8 cellular contexts compared by ENCODE assay signal in genomic region chr2:176129013-176129796, GRCh38. TPM values are rescaled to one million over a fixed set of nuclear protein-coding genes. Genes with fewer than 3 reads are reported as not detected.
DNase-seq lines count a peak whose midpoint lies in the region; ATAC-seq and TF ChIP-seq lines count a peak whose summit lies in the region.

Gene HOXD8, plus strand, starts transcription at chr2:176129705. Its CDS starts 662 bp downstream, at chr2:176130367.

- H3K4me2 ChIP-seq in neuronal stem cell (ENCODE audit: insufficient read depth, low read length, poor library complexity, severe bottlenecking): peak within 1 kb of the TSS; percentile 67

- ATAC-seq in Right ventricle myocardium superior (ENCODE audit: poor library complexity): peak; percentile 38
- ATAC-seq in GM21576 (IDR thresholded peaks at IDR 0.05; ENCODE audit: unreplicated experiment): no peak

- DNase-seq in Right ventricle myocardium superior (no peak), cardiac septum (ENCODE audit: low spot score) (no peak), SK-N-MC (ENCODE audit: low read depth, low spot score) (no peak), esophagus muscularis mucosa (ENCODE audit: extremely low spot score) (no peak), neuronal stem cell (ENCODE audit: low spot score) (no peak)
- DNase-seq in central memory CD4-positive, alpha-beta T cell: no peak
- DNase-seq in stimulated activated CD4-positive, alpha-beta T cell treated with anti-CD3 and anti-CD28 coated beads, Interleukin-2, amount 100 ng/mL, for 48 hours: no peak

- no peak within 1 kb of the TSS for H3K14ac ChIP-seq in neuronal stem cell (ENCODE audit: low read length)

- no peak within 1 kb of the TSS for H3K4ac ChIP-seq in neuronal stem cell (ENCODE audit: low read length)

- H4K8ac ChIP-seq in neuronal stem cell (ENCODE audit: low read depth, low read length): no peak within 1 kb of the TSS

- H3K4me1 ChIP-seq in esophagus muscularis mucosa (peaks cover 14 to 49% (median 26%) of the 10 kb centered on the region in 4 donors), neuronal stem cell (ENCODE audit: control insufficient read depth in 2 of 2, insufficient read depth in 1 of 2, low read depth in 1 of 2, low read length in 2 of 2) (peaks cover 0 to 5% of the 10 kb centered on the region in 2 donors)

- no peak within 1 kb of the TSS for H2BK120ac ChIP-seq in neuronal stem cell (ENCODE audit: low read depth, low read length)

- peak within 1 kb of the TSS; percentile 88 for H3K27ac ChIP-seq in SK-N-MC
- H3K27ac ChIP-seq in esophagus muscularis mucosa (replicated peaks in 1 of 4): peak within 1 kb of the TSS; percentile 56 to 78 (median 71)
- no peak within 1 kb of the TSS for H3K27ac ChIP-seq in neuronal stem cell (replicated peaks; ENCODE audit: low read length)

- H2AK5ac ChIP-seq in neuronal stem cell (ENCODE audit: low read depth, low read length): no peak within 1 kb of the TSS

- TF ChIP-seq EP300 in esophagus muscularis mucosa (IDR thresholded peaks at IDR 0.05): no peak

- H2BK12ac ChIP-seq in neuronal stem cell (ENCODE audit: low read length): no peak within 1 kb of the TSS

- H3K4me3 ChIP-seq in SK-N-MC: peak within 1 kb of the TSS; percentile 89
- H3K4me3 ChIP-seq in esophagus muscularis mucosa: peak within 1 kb of the TSS; percentile 52 to 61 (median 53)
- peak within 1 kb of the TSS; percentile 27 to 68 for H3K4me3 ChIP-seq in neuronal stem cell (ENCODE audit: low read length in 2 of 2)

- no peaks in the 10 kb centered on the region for H3K9me3 ChIP-seq in SK-N-MC (ENCODE audit: low read depth, low read length)
- no peaks in the 10 kb centered on the region for H3K9me3 ChIP-seq in esophagus muscularis mucosa
- H3K9me3 ChIP-seq in neuronal stem cell (replicated peaks in 1 of 2; ENCODE audit: control insufficient read depth in 2 of 2, insufficient read depth in 1 of 2, low read depth in 1 of 2, low read length in 2 of 2): no peaks in the 10 kb centered on the region

- no peak for TF ChIP-seq CTCF in esophagus muscularis mucosa (IDR thresholded peaks at IDR 0.05)

- H3K23ac ChIP-seq in neuronal stem cell (ENCODE audit: low read depth, low read length, poor library complexity): peak within 1 kb of the TSS; percentile 30

- H3K79me1 ChIP-seq in neuronal stem cell (ENCODE audit: low read depth, low read length): no peaks in the 10 kb centered on the region

- peaks cover 0 to 100% (median 78%) of the 10 kb centered on the region in 4 donors for H3K27me3 ChIP-seq in esophagus muscularis mucosa
- H3K27me3 ChIP-seq in neuronal stem cell (ENCODE audit: control insufficient read depth in 3 of 3, insufficient read depth in 3 of 3, low read depth in 1 of 3, low read length in 3 of 3): peaks cover 36 to 98% (median 90%) of the 10 kb centered on the region in 3 experiments

- no peak within 1 kb of the TSS for H3K18ac ChIP-seq in neuronal stem cell (ENCODE audit: low read length)

- intact Hi-C loops in Right ventricle myocardium superior (cut with DNase I) (loop anchor here (10.0 kb wide), 2 partner anchors 686 to 1016 kb away; no protein-coding TSS in a partner anchor), cardiac septum (cut with DNase I) (loop anchor here (5.0 kb wide), 2 partner anchors 523 to 688 kb away; no protein-coding TSS in a partner anchor), esophagus muscularis mucosa (cut with DNase I) (loop anchor here (5.0 kb wide), 4 partner anchors 328 to 688 kb away; no protein-coding TSS in a partner anchor)

- H4K91ac ChIP-seq in neuronal stem cell (ENCODE audit: low read depth, low read length, poor library complexity): no peak within 1 kb of the TSS

- H2BK5ac ChIP-seq in neuronal stem cell (ENCODE audit: low read length): no peak within 1 kb of the TSS

- no peak for TF ChIP-seq POLR2A in esophagus muscularis mucosa (IDR thresholded peaks at IDR 0.05; ENCODE audit: low read depth)

- WGBS in esophagus muscularis mucosa: 12% methylated on average over 27 of the region's 63 CpGs
- WGBS in neuronal stem cell (ENCODE audit: extremely low coverage in 2 of 2, insufficient read length in 2 of 2, insufficient replicate concordance in 1 of 2), 2 donors: no CpG with 5 or more reads among the region's 63 CpGs

- H2AFZ ChIP-seq in neuronal stem cell (ENCODE audit: low read length): peak within 1 kb of the TSS; percentile 87

- H3K9ac ChIP-seq in SK-N-MC (ENCODE audit: insufficient read length) (peak within 1 kb of the TSS; percentile 72), neuronal stem cell (ENCODE audit: low read depth, low read length, poor library complexity) (no peak within 1 kb of the TSS)

- no peak within 1 kb of the TSS for H2BK15ac ChIP-seq in neuronal stem cell (ENCODE audit: low read length)

- no peaks in the 10 kb centered on the region for H3K36me3 ChIP-seq in SK-N-MC (ENCODE audit: insufficient read depth, low read length)
- H3K36me3 ChIP-seq in esophagus muscularis mucosa: no peaks in the 10 kb centered on the region
- H3K36me3 ChIP-seq in neuronal stem cell (replicated peaks in 1 of 2; ENCODE audit: control insufficient read depth in 2 of 2, insufficient read depth in 2 of 2, low read length in 2 of 2): no peaks in the 10 kb centered on the region

RNA-seq across cellular contexts. Expression of gene HOXD8, which starts in this region (rescaled TPM):
- total RNA-seq in Right ventricle myocardium superior: 0.32 TPM
- 1.1 TPM for total RNA-seq in cardiac septum
- total RNA-seq in esophagus muscularis mucosa: 1 to 10 TPM; 3.7 to 4.8 (median 4.3) TPM
- not detected for polyA plus RNA-seq in neuronal stem cell (2013, experiment 1 of 2)
- not detected for polyA plus RNA-seq in neuronal stem cell (2013, experiment 2 of 2)

Comparison
In these comparisons a context has a peak if more than half of its experiments do, and no peak if none do; other contexts are left out.
1. Peak in ATAC-seq in Right ventricle myocardium superior; RNA of the gene not detected or under 1 TPM.